Comparison of ENCODE assay signal across 9 cellular contexts in genomic region chr14:38608244-38608643, GRCh38.
"Had no signal": no experiment of that assay in that cellular context is flagged by ENCODE, and none has a peak within 500 bp of the region (broad histone marks: within the 10 kb centered on the region; RNA-seq: fewer than 3 reads in every experiment).

No MANE protein-coding gene starts in this region.

- H3K9me3 ChIP-seq: HAP-1 had no signal

- H3K4me1 ChIP-seq: HAP-1 had no signal

- H3K4me3 Mint-ChIP-seq: HFFc6 had no signal

- H3K27ac Mint-ChIP-seq: HFFc6 had no signal

- H3K36me3 ChIP-seq: HAP-1 had no signal

- H3K9me3 Mint-ChIP-seq: HFFc6 had no signal

- DNase-seq: GM23248, GOT3, H7, HFFc6, IMR-90 had no signal

- H3K27ac ChIP-seq: GM23248, HL-60 had no signal

- H3K4me3 ChIP-seq: GM23248, HAP-1, K562 had no signal

- FAIRE-seq: K562 had no signal

- H2AFZ ChIP-seq: GM23248 had no signal

- H3K9ac ChIP-seq: GM23248 had no signal

- ATAC-seq: HCT116, K562 had no signal
